Comparison of ENCODE assay signal across 13 cellular contexts in genomic region chr16:46686815-46687473, GRCh38. TPM values are rescaled to one million over a fixed set of nuclear protein-coding genes. Genes with fewer than 3 reads are reported as not detected.
A peak's percentile ranks its signal among the peaks of the same experiment; 100 is the strongest.
DNase-seq lines count a peak whose midpoint lies in the region; ATAC-seq, FAIRE-seq and TF ChIP-seq lines count a peak whose summit lies in the region.
"Had no signal": no experiment of that assay in that cellular context is flagged by ENCODE, and none has a peak within 500 bp of the region (broad histone marks: within the 10 kb centered on the region; RNA-seq: fewer than 3 reads in every experiment).

No MANE protein-coding gene starts in this region.

- POLR2A ChIA-PET in PC-3 (lab: Charles Lee; ENCODE audit: unreplicated experiment), result no interaction called here

- peak overlapping the region; percentile 89 for H3K9ac ChIP-seq in PC-3 (ENCODE audit: low read length)
- peak overlapping the region; percentile 88 for H3K9ac ChIP-seq in smooth muscle cell (ENCODE audit: low read depth)

- H3K36me3 ChIP-seq in PC-3 (ENCODE audit: low read depth, low read length), result peaks cover 9% of the 10 kb centered on the region; the same call in 1 of the 2 replicates
- H3K36me3 ChIP-seq in smooth muscle cell (ENCODE audit: low read depth), result no peaks in the 10 kb centered on the region

- TF ChIP-seq CTCF in PC-3 (conservative IDR thresholded peaks at IDR 0.05; ENCODE audit: low read depth, low read length) (no peak), fibroblast of villous mesenchyme (IDR thresholded peaks at IDR 0.05; ENCODE audit: insufficient read depth, low read depth, low read length) (no peak), smooth muscle cell (IDR thresholded peaks at IDR 0.05; ENCODE audit: borderline replicate concordance, insufficient read depth, poor library complexity, severe bottlenecking) (no peak), D721Med (IDR thresholded peaks at IDR 0.05; ENCODE audit: insufficient read depth, missing control alignments) (no peak)

- H2AFZ ChIP-seq in PC-3 (ENCODE audit: low read length) (no peak overlapping the region), smooth muscle cell (ENCODE audit: low read depth) (no peak overlapping the region)

- no TSS peak for BruUV-seq in PC-3 (replicated peaks; lab: Mats Ljungman, UMichigan)

- 61% methylated on average over 5 of the region's 5 CpGs for WGBS in smooth muscle cell (ENCODE audit: low lambda C conversion rate)

- H3K4me3 ChIP-seq in PC-3 (ENCODE audit: low read length), result peak overlapping the region; percentile 95
- H3K4me3 ChIP-seq in fibroblast of villous mesenchyme (ENCODE audit: low read depth, low read length), result peak overlapping the region; percentile 93
- peak overlapping the region; percentile 90 for H3K4me3 ChIP-seq in smooth muscle cell

- no peaks in the 10 kb centered on the region for H3K27me3 ChIP-seq in PC-3 (ENCODE audit: low read length)
- no peaks in the 10 kb centered on the region for H3K27me3 ChIP-seq in smooth muscle cell (ENCODE audit: low read depth)

- no peak for ATAC-seq in PC-3
- ATAC-seq in HG03139 (IDR thresholded peaks at IDR 0.05; ENCODE audit: unreplicated experiment), result no peak
- ATAC-seq: naive thymus-derived CD8-positive, alpha-beta T cell had no signal

- H3K36me3 Mint-ChIP-seq in activated CD4-positive, alpha-beta T cell treated with anti-CD3 and anti-CD28 coated beads, Interleukin-2, amount 10 ng/mL, durations not matched to agents 24 days and 14 days (ENCODE audit: low read depth), result peaks cover 7% of the 10 kb centered on the region

- H3K4me1 ChIP-seq in PC-3 (ENCODE audit: insufficient read depth, low read length) (peaks cover 21% of the 10 kb centered on the region), smooth muscle cell (ENCODE audit: low read depth) (peaks cover 27% of the 10 kb centered on the region)

- H3K27me3 Mint-ChIP-seq in activated CD4-positive, alpha-beta T cell treated with anti-CD3 and anti-CD28 coated beads, Interleukin-2, amount 10 ng/mL, durations not matched to agents 24 days and 14 days, result no peaks in the 10 kb centered on the region
- H3K27me3 Mint-ChIP-seq: activated B cell treated with CpG ODN at 0.5 μM for 24 hours; naive thymus-derived CD8-positive, alpha-beta T cell had no signal

- H3K9me3 Mint-ChIP-seq in activated CD4-positive, alpha-beta T cell treated with anti-CD3 and anti-CD28 coated beads, Interleukin-2, amount 10 ng/mL, durations not matched to agents 24 days and 14 days, result no peaks in the 10 kb centered on the region
- H3K9me3 Mint-ChIP-seq: activated B cell treated with CpG ODN at 0.5 μM for 24 hours; naive thymus-derived CD8-positive, alpha-beta T cell had no signal

- H3K4me2 ChIP-seq in PC-3 (ENCODE audit: low read length), result peak overlapping the region; percentile 94
- H3K4me2 ChIP-seq in smooth muscle cell, result peak overlapping the region; percentile 92

- DNase-seq in activated CD4-positive, alpha-beta T cell treated with anti-CD3 and anti-CD28 coated beads, Interleukin-2, amount 10 ng/mL, durations not matched to agents 24 days and 14 days, result peak; percentile 17
- DNase-seq in activated CD4-positive, alpha-beta T cell treated with anti-CD3 and anti-CD28 coated beads, Interleukin-2, amount 50 U/mL, for 4 hours, result no peak
- DNase-seq in PC-3 (no peak), fibroblast of villous mesenchyme (ENCODE audit: low read depth) (no peak), smooth muscle cell (lab: John Stamatoyannopoulos, UW; ENCODE audit: unreplicated experiment) (no peak), D721Med (ENCODE audit: insufficient read length, low spot score) (no peak)
- no peak for DNase-seq in effector CD8-positive, alpha-beta T cell (lab: John Stamatoyannopoulos, UW)
- DNase-seq: ACHN; activated B cell treated with CpG ODN at 0.5 μM for 24 hours; activated effector memory CD4-positive, alpha-beta T cell treated with anti-CD3 and anti-CD28 coated beads, Interleukin-2, amount 50 U/mL, for 16 hours; naive thymus-derived CD8-positive, alpha-beta T cell; NCI-H1694 had no signal

- CTCF ChIA-PET in PC-3 (lab: Charles Lee), result no interaction called here

- no peak overlapping the region for H3K4me3 Mint-ChIP-seq in activated CD4-positive, alpha-beta T cell treated with anti-CD3 and anti-CD28 coated beads, Interleukin-2, amount 10 ng/mL, durations not matched to agents 24 days and 14 days
- H3K4me3 Mint-ChIP-seq: activated B cell treated with CpG ODN at 0.5 μM for 24 hours had no signal

- H3K9me2 ChIP-seq in PC-3 (replicated peaks; ENCODE audit: low read length), result no peaks in the 10 kb centered on the region

- peaks cover 92% of the 10 kb centered on the region for H3K79me2 ChIP-seq in PC-3 (ENCODE audit: low read length)
- H3K79me2 ChIP-seq in smooth muscle cell (ENCODE audit: low read depth), result peaks cover 77% of the 10 kb centered on the region

- H3F3A ChIP-seq in PC-3 (ENCODE audit: low read length, unreplicated experiment) (no peaks in the 10 kb centered on the region), smooth muscle cell (ENCODE audit: low read depth) (peaks cover 15% of the 10 kb centered on the region)

- H4K20me1 ChIP-seq in PC-3 (ENCODE audit: low read length) (peaks cover 58% of the 10 kb centered on the region), smooth muscle cell (ENCODE audit: low read depth) (peaks cover 69% of the 10 kb centered on the region)

- peaks cover 37% of the 10 kb centered on the region for H3K4me1 Mint-ChIP-seq in activated CD4-positive, alpha-beta T cell treated with anti-CD3 and anti-CD28 coated beads, Interleukin-2, amount 10 ng/mL, durations not matched to agents 24 days and 14 days

- intact Hi-C loops in activated CD4-positive, alpha-beta T cell treated with anti-CD3 and anti-CD28 coated beads, Interleukin-2, amount 10 ng/mL, durations not matched to agents 24 days and 14 days (cut with micrococcal nuclease), result loop anchor here (5.0 kb wide), 2 partner anchors 220 to 775 kb away; partner anchors contain the start of genes ITFG1 and PHKB
- intact Hi-C loops in PC-3 (cut with micrococcal nuclease), result loop anchor here (5.0 kb wide), 1 partner anchor 115 kb away; no protein-coding TSS in a partner anchor

- H3K27ac ChIP-seq in PC-3 (ENCODE audit: low read length) (no peak overlapping the region), smooth muscle cell (ENCODE audit: low read depth) (no peak overlapping the region)

- no peak for FAIRE-seq in D721Med (lab: Jason Lieb, UNC)

- H3K9me3 ChIP-seq in PC-3 (ENCODE audit: low read length) (no peaks in the 10 kb centered on the region), smooth muscle cell (replicated peaks; ENCODE audit: low read depth) (no peaks in the 10 kb centered on the region)

- H3K27ac Mint-ChIP-seq in activated CD4-positive, alpha-beta T cell treated with anti-CD3 and anti-CD28 coated beads, Interleukin-2, amount 10 ng/mL, durations not matched to agents 24 days and 14 days, result no peak overlapping the region
- H3K27ac Mint-ChIP-seq: activated B cell treated with CpG ODN at 0.5 μM for 24 hours had no signal

RNA-seq across cellular contexts. Expression of gene VPS35, which starts 2.0 kb away (rescaled TPM):
- 89.6 and 95.4 TPM in 2 replicates for total RNA-seq in activated CD4-positive, alpha-beta T cell treated with anti-CD3 and anti-CD28 coated beads, Interleukin-2, amount 10 ng/mL, durations not matched to agents 24 days and 14 days
- 35.9 and 39.3 TPM in 2 replicates for total RNA-seq in PC-3 (2014; rRNA removed)
- total RNA-seq in fibroblast of villous mesenchyme, result 122 and 193 TPM in 2 replicates
- 103 and 195 TPM in 2 replicates for total RNA-seq in smooth muscle cell
- 59.5 and 83.6 TPM in 2 replicates for polyA plus RNA-seq in smooth muscle cell

RNA-seq across cellular contexts. Expression of gene ORC6, which starts 2.5 kb away (rescaled TPM):
- total RNA-seq in activated CD4-positive, alpha-beta T cell treated with anti-CD3 and anti-CD28 coated beads, Interleukin-2, amount 10 ng/mL, durations not matched to agents 24 days and 14 days, result 64.3 and 66.3 TPM in 2 replicates
- total RNA-seq in PC-3 (2014; rRNA removed), result 27.7 and 29.9 TPM in 2 replicates
- 9.3 and 9.9 TPM in 2 replicates for total RNA-seq in fibroblast of villous mesenchyme
- total RNA-seq in smooth muscle cell, result 10.9 and 29.4 TPM in 2 replicates
- 15.6 and 22.4 TPM in 2 replicates for polyA plus RNA-seq in smooth muscle cell
